Comparison of ENCODE assay signal across 14 cellular contexts in genomic region chr11:34890089-34890488, GRCh38. TPM values are rescaled to one million over a fixed set of nuclear protein-coding genes. Genes with fewer than 3 reads are reported as not detected.
DNase-seq lines count a peak whose midpoint lies in the region; ATAC-seq, FAIRE-seq and TF ChIP-seq lines count a peak whose summit lies in the region.
"Had no signal": no experiment of that assay in that cellular context is flagged by ENCODE, and none has a peak within 500 bp of the region (broad histone marks: within the 10 kb centered on the region; RNA-seq: fewer than 3 reads in every experiment).

No MANE protein-coding gene starts in this region.

- H3K9me3 ChIP-seq in K562 (replicated peaks; ENCODE audit: control insufficient read depth, insufficient read depth, low read depth, low read length) (no peaks in the 10 kb centered on the region), HepG2 (ENCODE audit: low read length) (no peaks in the 10 kb centered on the region)
- H3K9me3 ChIP-seq: adrenal gland had no signal

- CTCF ChIA-PET in K562 (lab: Yijun Ruan, JAX; ENCODE audit: low intra/inter-chr PET ratio): interaction anchor here (0.6 to 3.0 kb wide), 6 partner anchors 303 to 716 kb away, joined by 3 to 73 read pairs (median 6); no protein-coding TSS in a partner anchor
- CTCF ChIA-PET in HepG2 (lab: Yijun Ruan, JAX; ENCODE audit: low intra/inter-chr PET ratio, low total read pairs): interaction anchor here (1.2 to 3.1 kb wide), 4 partner anchors 304 to 398 kb away, joined by 3 to 56 read pairs (median 19); no protein-coding TSS in a partner anchor

- H3K4me3 ChIP-seq in AG09309 (ENCODE audit: control insufficient read depth, low read depth, low read length) (no peak overlapping the region), K562 (no peak overlapping the region), HepG2 (replicated peaks in 1 of 3; ENCODE audit: insufficient read depth in 1 of 3, low read depth in 2 of 3, low read length in 3 of 3) (no peak overlapping the region)
- H3K4me3 ChIP-seq: adrenal gland, SK-N-MC, skin epidermis had no signal

- intact Hi-C loops in K562 (cut with micrococcal nuclease): loop anchor here (1.0 to 10.0 kb wide), 6 partner anchors 48 to 715 kb away; partner anchors contain the start of gene ELF5
- intact Hi-C loops in HepG2 (cut with micrococcal nuclease; ENCODE audit: unreplicated experiment): loop anchor here (1.0 to 10.0 kb wide), 7 partner anchors 63 to 389 kb away; partner anchors contain the start of gene ELF5

- FAIRE-seq in K562 (lab: Jason Lieb, UNC): no peak
- FAIRE-seq in HepG2 (lab: Jason Lieb, UNC): no peak

- H3K27me3 ChIP-seq in K562 (ENCODE audit: control insufficient read depth in 2 of 2, insufficient read depth in 2 of 2, low read length in 2 of 2) (no peaks in the 10 kb centered on the region), HepG2 (ENCODE audit: control insufficient read depth in 1 of 2, insufficient read depth in 2 of 2, low read length in 2 of 2) (no peaks in the 10 kb centered on the region)
- H3K27me3 ChIP-seq: adrenal gland had no signal

- in situ Hi-C loops in K562 (cut with MboI): loop anchor here (5.0 to 10.0 kb wide), 3 partner anchors 303 to 525 kb away; no protein-coding TSS in a partner anchor
- in situ Hi-C loops in HepG2 (cut with HindIII; ENCODE audit: extremely low pct_ligation_motif_present, low pct_unique_long_range_greater_than_20kb): loop anchor here (5.0 to 10.0 kb wide), 3 partner anchors 303 to 525 kb away; partner anchors contain the start of gene ELF5

- H3K9me3 Mint-ChIP-seq in stimulated activated memory B cell treated with anti-CD40 and anti-IgM and Interleukin-4, amounts not matched to agents 10 μg/mL and 1 μg/mL and 100 μg/mL, for 72 hours: no peaks in the 10 kb centered on the region
- no peaks in the 10 kb centered on the region for H3K9me3 Mint-ChIP-seq in activated naive CD8-positive, alpha-beta T cell treated with anti-CD3 and anti-CD28 coated beads, Interleukin-2, amount 50 U/mL, for 24 hours

- no peak for TF ChIP-seq EP300 in K562 (IDR thresholded peaks at IDR 0.05; ENCODE audit: low read length)
- no peak for TF ChIP-seq EP300 in HepG2 (IDR thresholded peaks at IDR 0.05; ENCODE audit: low read depth in 2 of 2, low read length in 2 of 2)
- TF ChIP-seq EP300 in HepG2 (CRISPR knock-in tag; IDR thresholded peaks at IDR 0.05; ENCODE audit: borderline replicate concordance): no peak

- ATAC-seq in K562 (0 out of 3 replicates have a peak, but pooled peaks have one; percentile 45), HepG2 (no peak), HG03097 (IDR thresholded peaks at IDR 0.05; ENCODE audit: low FRiP score, unreplicated experiment) (no peak)
- ATAC-seq in stimulated activated memory B cell treated with anti-CD40 and anti-IgM and Interleukin-4, amounts not matched to agents 10 μg/mL and 1 μg/mL and 100 μg/mL, for 72 hours: no peak
- ATAC-seq in activated naive CD8-positive, alpha-beta T cell treated with anti-CD3 and anti-CD28 coated beads, Interleukin-2, amount 50 U/mL, for 24 hours: no peak

- POLR2A ChIA-PET in K562 (lab: Yijun Ruan, JAX) (no interaction called here), HepG2 (lab: Yijun Ruan, JAX) (no interaction called here)

- no peaks in the 10 kb centered on the region for H3K4me1 ChIP-seq in K562 (replicated peaks in 1 of 2; ENCODE audit: control insufficient read depth in 2 of 2, insufficient read depth in 2 of 2, low read length in 2 of 2)
- peaks cover 22% of the 10 kb centered on the region for H3K4me1 ChIP-seq in HepG2 (ENCODE audit: insufficient read depth, low read length)
- H3K4me1 ChIP-seq: adrenal gland had no signal

- H3K9ac ChIP-seq in K562 (ENCODE audit: insufficient read depth in 1 of 2, low read depth in 2 of 2, low read length in 2 of 2): no peak overlapping the region
- H3K9ac ChIP-seq in HepG2 (ENCODE audit: insufficient read depth, low read depth, low read length): no peak overlapping the region

- H3K79me2 ChIP-seq in K562 (ENCODE audit: control insufficient read depth, insufficient read depth, low read length) (0 out of 3 replicates have a peak, but pooled peaks cover 2% of the 10 kb centered on the region), HepG2 (ENCODE audit: insufficient read depth, low read length) (no peaks in the 10 kb centered on the region)

- H2AFZ ChIP-seq in K562 (ENCODE audit: low read depth, low read length): no peak overlapping the region
- no peak overlapping the region for H2AFZ ChIP-seq in HepG2 (ENCODE audit: low read length)

- H3K4me2 ChIP-seq in K562 (ENCODE audit: insufficient read depth, low read length) (no peak overlapping the region), HepG2 (ENCODE audit: low read depth, low read length) (no peak overlapping the region)

- no peaks in the 10 kb centered on the region; the same call in 1 of the 2 replicates for H4K20me1 ChIP-seq in K562 (replicated peaks; ENCODE audit: control insufficient read depth, insufficient read depth, low read length)
- H4K20me1 ChIP-seq in HepG2 (ENCODE audit: insufficient read depth, low read length): no peaks in the 10 kb centered on the region; the same call in 1 of the 2 replicates

- BruUV-seq in K562 (replicated peaks; lab: Mats Ljungman, UMichigan): no TSS peak
- BruUV-seq in HepG2 (replicated peaks; lab: Mats Ljungman, UMichigan): no TSS peak

- peak; percentile 52 to 65 for TF ChIP-seq RAD21 in K562 (CRISPR knock-in tag; conservative IDR thresholded peaks at IDR 0.05 in 1 of 2, IDR thresholded peaks at IDR 0.05 in 1 of 2)
- no peak for TF ChIP-seq RAD21 in HepG2 (CRISPR knock-in tag; IDR thresholded peaks at IDR 0.05)

- peaks cover 50% of the 10 kb centered on the region for H3K36me3 ChIP-seq in K562 (ENCODE audit: control insufficient read depth, insufficient read depth, low read length)
- H3K36me3 ChIP-seq in HepG2 (replicated peaks in 1 of 2; ENCODE audit: control insufficient read depth in 1 of 2, insufficient read depth in 2 of 2, low read length in 2 of 2): no peaks in the 10 kb centered on the region

- 66% methylated on average over 2 of the region's 2 CpGs for WGBS in K562 (ENCODE audit: insufficient coverage, low coverage, missing lambda C conversion rate)
- 42% methylated on average over 2 of the region's 2 CpGs for WGBS in HepG2 (ENCODE audit: low lambda C conversion rate)

- no peak overlapping the region for H3K27ac ChIP-seq in K562 (ENCODE audit: extremely low read depth, low read depth, low read length)
- H3K27ac ChIP-seq in HepG2 (ENCODE audit: extremely low read length, insufficient read depth, low read length): no peak overlapping the region
- H3K27ac ChIP-seq: adrenal gland, SK-N-MC, skin epidermis had no signal

- DNase-seq in AG09309 (ENCODE audit: low read depth): no peak
- DNase-seq in K562 (ENCODE audit: extremely low read depth in 1 of 4, low spot score in 3 of 4): no peak
- no peak for DNase-seq in HepG2 (ENCODE audit: low spot score)
- no peak for DNase-seq in anterior cingulate cortex (lab: John Stamatoyannopoulos, UW)
- DNase-seq in activated naive CD8-positive, alpha-beta T cell treated with anti-CD3 and anti-CD28 coated beads, Interleukin-2, amount 50 U/mL, for 24 hours: no peak
- DNase-seq: activated CD8-positive, alpha-beta memory T cell treated with anti-CD3 and anti-CD28 coated beads for 24 hours; adrenal gland; NCI-H187 treated with DMSO at 0.1 percent for 48 hours; stimulated activated CD8-positive, alpha-beta memory T cell treated with anti-CD3 and anti-CD28 coated beads, Interleukin-4, amount 100 ng/mL, for 48 hours had no signal

- peaks cover 12% of the 10 kb centered on the region for H3K36me3 Mint-ChIP-seq in stimulated activated memory B cell treated with anti-CD40 and anti-IgM and Interleukin-4, amounts not matched to agents 10 μg/mL and 1 μg/mL and 100 μg/mL, for 72 hours
- H3K36me3 Mint-ChIP-seq in activated naive CD8-positive, alpha-beta T cell treated with anti-CD3 and anti-CD28 coated beads, Interleukin-2, amount 50 U/mL, for 24 hours (ENCODE audit: low read depth): peaks cover 8% of the 10 kb centered on the region

- H3K4me3 Mint-ChIP-seq in stimulated activated memory B cell treated with anti-CD40 and anti-IgM and Interleukin-4, amounts not matched to agents 10 μg/mL and 1 μg/mL and 100 μg/mL, for 72 hours: no peak overlapping the region
- no peak overlapping the region for H3K4me3 Mint-ChIP-seq in activated naive CD8-positive, alpha-beta T cell treated with anti-CD3 and anti-CD28 coated beads, Interleukin-2, amount 50 U/mL, for 24 hours

- TF ChIP-seq CTCF in AG09309 (IDR thresholded peaks at IDR 0.05; ENCODE audit: control insufficient read depth, insufficient read depth, low read depth, low read length, missing control alignments): peak; percentile 10
- peak; percentile 57 for TF ChIP-seq CTCF in LNCAP (IDR thresholded peaks at IDR 0.05)
- TF ChIP-seq CTCF in K562 (IDR thresholded peaks at IDR 0.05 in 2 of 3, conservative IDR thresholded peaks at IDR 0.05 in 1 of 3; ENCODE audit: insufficient read depth in 2 of 3, low read depth in 1 of 3, low read length in 3 of 3): peak in 2 of 3 experiments; percentile 10 to 45; a peak in 3 of 6 replicates
- peak; percentile 50 for TF ChIP-seq CTCF in HepG2 (CRISPR knock-in tag; IDR thresholded peaks at IDR 0.05)

- H3K27ac Mint-ChIP-seq in stimulated activated memory B cell treated with anti-CD40 and anti-IgM and Interleukin-4, amounts not matched to agents 10 μg/mL and 1 μg/mL and 100 μg/mL, for 72 hours: no peak overlapping the region
- no peak overlapping the region for H3K27ac Mint-ChIP-seq in activated naive CD8-positive, alpha-beta T cell treated with anti-CD3 and anti-CD28 coated beads, Interleukin-2, amount 50 U/mL, for 24 hours

- no peaks in the 10 kb centered on the region for H3K9me1 ChIP-seq in K562 (ENCODE audit: control insufficient read depth, insufficient read depth, low read length)

- no peak for TF ChIP-seq POLR2A in K562 (conservative IDR thresholded peaks at IDR 0.05)
- no peak for TF ChIP-seq POLR2A in HepG2 (IDR thresholded peaks at IDR 0.05; ENCODE audit: insufficient read depth in 1 of 2, low read depth in 2 of 2, low read length in 2 of 2)

- no peaks in the 10 kb centered on the region for H3K27me3 Mint-ChIP-seq in stimulated activated memory B cell treated with anti-CD40 and anti-IgM and Interleukin-4, amounts not matched to agents 10 μg/mL and 1 μg/mL and 100 μg/mL, for 72 hours
- no peaks in the 10 kb centered on the region for H3K27me3 Mint-ChIP-seq in activated naive CD8-positive, alpha-beta T cell treated with anti-CD3 and anti-CD28 coated beads, Interleukin-2, amount 50 U/mL, for 24 hours

- H3K4me1 Mint-ChIP-seq in stimulated activated memory B cell treated with anti-CD40 and anti-IgM and Interleukin-4, amounts not matched to agents 10 μg/mL and 1 μg/mL and 100 μg/mL, for 72 hours: no peaks in the 10 kb centered on the region
- no peaks in the 10 kb centered on the region for H3K4me1 Mint-ChIP-seq in activated naive CD8-positive, alpha-beta T cell treated with anti-CD3 and anti-CD28 coated beads, Interleukin-2, amount 50 U/mL, for 24 hours

RNA-seq across cellular contexts. Expression of gene APIP, which starts 26.1 kb away (rescaled TPM):
- 4.8 and 13.9 TPM in 2 replicates for total RNA-seq in K562 (2011; cell fraction: chromatin; rRNA removed; ENCODE audit: low replicate concordance)
- total RNA-seq in K562 (2011; cell fraction: nucleolus; rRNA removed): 3.8 and 5.9 TPM in 2 replicates
- total RNA-seq in K562 (2011; cell fraction: nucleoplasm; rRNA removed): 8.6 and 9.2 TPM in 2 replicates
- total RNA-seq in K562 (2014; rRNA removed): 49.8 and 63.7 TPM in 2 replicates
- total RNA-seq in K562 (2014; rRNA removed; fragmentation: Illumina TruSeq; extraction: Trizol): 91.4 and 96.8 TPM in 2 replicates
- total RNA-seq in K562 (2015; rRNA removed; fragmentation: Illumina TruSeq; extraction: Trizol): 79.7 and 92.2 TPM in 2 replicates
- 63.8 and 67.4 TPM in 2 replicates for total RNA-seq in K562 (2021)
- 49.5 and 65.7 TPM in 2 replicates for polyA plus RNA-seq in K562 (2011; rRNA removed)
- polyA plus RNA-seq in K562 (2011; cell fraction: cytosol; rRNA removed): 15.0 and 31.1 TPM in 2 replicates
- polyA plus RNA-seq in K562 (2011; cell fraction: nucleus; rRNA removed): 15.0 and 26.2 TPM in 2 replicates
- polyA plus RNA-seq in K562 (2012): 53.1 and 71.4 TPM in 2 replicates
- polyA plus RNA-seq in K562 (2014; fragmentation: Illumina TruSeq; extraction: Trizol): 66.0 and 76.7 TPM in 2 replicates
- 100 to 1,000 TPM; 100 to 110 TPM for polyA plus RNA-seq in K562 (2014; fragmentation: Nextera tagmentation; extraction: Ambion mirVana)
- polyA plus RNA-seq in K562 (2014; rRNA removed): 80.3 and 82.8 TPM in 2 replicates
- 32.2 and 38.1 TPM in 2 replicates for polyA minus RNA-seq in K562 (2011; rRNA and poly(A)+ RNA removed)
- polyA minus RNA-seq in K562 (2011; cell fraction: cytosol; rRNA and poly(A)+ RNA removed): 21.0 and 22.5 TPM in 2 replicates
- 4.8 and 8.4 TPM in 2 replicates for polyA minus RNA-seq in K562 (2011; cell fraction: nucleus; rRNA and poly(A)+ RNA removed)
- total RNA-seq in HepG2 (2016; rRNA removed; fragmentation: Illumina TruSeq; extraction: Trizol): 31.0 and 41.8 TPM in 2 replicates
- total RNA-seq in HepG2 (2016; cell fraction: cytosol; rRNA removed; fragmentation: Illumina TruSeq; extraction: Trizol; ENCODE audit: low read depth): 9.9 and 10.1 TPM in 2 replicates
- total RNA-seq in HepG2 (2016; cell fraction: insoluble cytoplasmic fraction; rRNA removed; fragmentation: Illumina TruSeq; extraction: Trizol): 31.4 and 48.5 TPM in 2 replicates
- total RNA-seq in HepG2 (2016; cell fraction: membrane; rRNA removed; fragmentation: Illumina TruSeq; extraction: Trizol): 14.2 and 15.9 TPM in 2 replicates
- total RNA-seq in HepG2 (2016; cell fraction: nucleus; rRNA removed; fragmentation: Illumina TruSeq; extraction: Trizol): 15.4 and 16.1 TPM in 2 replicates
- polyA plus RNA-seq in HepG2 (2011; rRNA removed): 10.9 and 16.9 TPM in 2 replicates
- 10.8 and 10.9 TPM in 2 replicates for polyA plus RNA-seq in HepG2 (2011; cell fraction: cytosol; rRNA removed)
- 2.8 and 5.2 TPM in 2 replicates for polyA plus RNA-seq in HepG2 (2011; cell fraction: nucleus; rRNA removed)
- 17.8 and 20.5 TPM in 2 replicates for polyA plus RNA-seq in HepG2 (2012)
- polyA plus RNA-seq in HepG2 (2016; cell fraction: cytosol; fragmentation: Illumina TruSeq; extraction: Trizol; ENCODE audit: low read depth): 7.2 and 8.5 TPM in 2 replicates
- 65.8 and 75.5 TPM in 2 replicates for polyA plus RNA-seq in HepG2 (2016; cell fraction: insoluble cytoplasmic fraction; fragmentation: Illumina TruSeq; extraction: Trizol; ENCODE audit: low read depth)
- polyA plus RNA-seq in HepG2 (2016; cell fraction: membrane; fragmentation: Illumina TruSeq; extraction: Trizol; ENCODE audit: low read depth): 14.5 and 15.3 TPM in 2 replicates
- polyA plus RNA-seq in HepG2 (2016; cell fraction: nucleus; fragmentation: Illumina TruSeq; extraction: Trizol; ENCODE audit: insufficient read depth, low read depth): 26.8 and 31.3 TPM in 2 replicates
- polyA minus RNA-seq in HepG2 (2011; rRNA and poly(A)+ RNA removed; ENCODE audit: low replicate concordance): 3.3 and 3.6 TPM in 2 replicates
- 5.6 and 6.0 TPM in 2 replicates for polyA minus RNA-seq in HepG2 (2011; cell fraction: cytosol; rRNA and poly(A)+ RNA removed)
- 3.0 and 5.3 TPM in 2 replicates for polyA minus RNA-seq in HepG2 (2011; cell fraction: nucleus; rRNA and poly(A)+ RNA removed)

RNA-seq across cellular contexts. Expression of gene PDHX, which starts 26.3 kb away (rescaled TPM):
- total RNA-seq in K562 (2011; cell fraction: chromatin; rRNA removed; ENCODE audit: low replicate concordance): 20.9 and 58.2 TPM in 2 replicates
- 10.5 and 13.6 TPM in 2 replicates for total RNA-seq in K562 (2011; cell fraction: nucleolus; rRNA removed)
- 13.7 and 14.1 TPM in 2 replicates for total RNA-seq in K562 (2011; cell fraction: nucleoplasm; rRNA removed)
- 23.7 and 28.4 TPM in 2 replicates for total RNA-seq in K562 (2014; rRNA removed)
- total RNA-seq in K562 (2014; rRNA removed; fragmentation: Illumina TruSeq; extraction: Trizol): 41.3 and 47.6 TPM in 2 replicates
- 38.5 and 38.9 TPM in 2 replicates for total RNA-seq in K562 (2015; rRNA removed; fragmentation: Illumina TruSeq; extraction: Trizol)
- total RNA-seq in K562 (2021): 35.0 and 41.3 TPM in 2 replicates
- 27.5 and 32.9 TPM in 2 replicates for polyA plus RNA-seq in K562 (2011; rRNA removed)
- polyA plus RNA-seq in K562 (2011; cell fraction: cytosol; rRNA removed): 14.9 and 23.2 TPM in 2 replicates
- 16.6 and 20.2 TPM in 2 replicates for polyA plus RNA-seq in K562 (2011; cell fraction: nucleus; rRNA removed)
- 25.6 and 31.6 TPM in 2 replicates for polyA plus RNA-seq in K562 (2012)
- 37.9 and 43.5 TPM in 2 replicates for polyA plus RNA-seq in K562 (2014; fragmentation: Illumina TruSeq; extraction: Trizol)
- 10 to 100 TPM; 20.8 to 31.2 TPM for polyA plus RNA-seq in K562 (2014; fragmentation: Nextera tagmentation; extraction: Ambion mirVana)
- 21.6 and 24.0 TPM in 2 replicates for polyA plus RNA-seq in K562 (2014; rRNA removed)
- polyA minus RNA-seq in K562 (2011; rRNA and poly(A)+ RNA removed): 54.1 and 64.9 TPM in 2 replicates
- 20.7 and 24.3 TPM in 2 replicates for polyA minus RNA-seq in K562 (2011; cell fraction: cytosol; rRNA and poly(A)+ RNA removed)
- polyA minus RNA-seq in K562 (2011; cell fraction: nucleus; rRNA and poly(A)+ RNA removed): 20.5 and 32.1 TPM in 2 replicates
- total RNA-seq in HepG2 (2016; rRNA removed; fragmentation: Illumina TruSeq; extraction: Trizol): 73.8 and 106 TPM in 2 replicates
- total RNA-seq in HepG2 (2016; cell fraction: cytosol; rRNA removed; fragmentation: Illumina TruSeq; extraction: Trizol; ENCODE audit: low read depth): 41.6 and 44.1 TPM in 2 replicates
- 72.5 and 104 TPM in 2 replicates for total RNA-seq in HepG2 (2016; cell fraction: insoluble cytoplasmic fraction; rRNA removed; fragmentation: Illumina TruSeq; extraction: Trizol)
- total RNA-seq in HepG2 (2016; cell fraction: membrane; rRNA removed; fragmentation: Illumina TruSeq; extraction: Trizol): 37.7 and 42.3 TPM in 2 replicates
- total RNA-seq in HepG2 (2016; cell fraction: nucleus; rRNA removed; fragmentation: Illumina TruSeq; extraction: Trizol): 43.0 and 44.2 TPM in 2 replicates
- polyA plus RNA-seq in HepG2 (2011; rRNA removed): 32.9 and 41.0 TPM in 2 replicates
- polyA plus RNA-seq in HepG2 (2011; cell fraction: cytosol; rRNA removed): 24.4 and 27.6 TPM in 2 replicates
- 15.3 and 16.3 TPM in 2 replicates for polyA plus RNA-seq in HepG2 (2011; cell fraction: nucleus; rRNA removed)
- 35.7 and 57.8 TPM in 2 replicates for polyA plus RNA-seq in HepG2 (2012)
- 6.3 and 6.7 TPM in 2 replicates for polyA plus RNA-seq in HepG2 (2016; cell fraction: cytosol; fragmentation: Illumina TruSeq; extraction: Trizol; ENCODE audit: low read depth)
- 95.4 and 97.5 TPM in 2 replicates for polyA plus RNA-seq in HepG2 (2016; cell fraction: insoluble cytoplasmic fraction; fragmentation: Illumina TruSeq; extraction: Trizol; ENCODE audit: low read depth)
- polyA plus RNA-seq in HepG2 (2016; cell fraction: membrane; fragmentation: Illumina TruSeq; extraction: Trizol; ENCODE audit: low read depth): 14.4 and 16.3 TPM in 2 replicates
- polyA plus RNA-seq in HepG2 (2016; cell fraction: nucleus; fragmentation: Illumina TruSeq; extraction: Trizol; ENCODE audit: insufficient read depth, low read depth): 43.7 and 45.9 TPM in 2 replicates
- 30.6 and 40.4 TPM in 2 replicates for polyA minus RNA-seq in HepG2 (2011; rRNA and poly(A)+ RNA removed; ENCODE audit: low replicate concordance)
- polyA minus RNA-seq in HepG2 (2011; cell fraction: cytosol; rRNA and poly(A)+ RNA removed): 38.4 and 43.3 TPM in 2 replicates
- 67.5 and 80.9 TPM in 2 replicates for polyA minus RNA-seq in HepG2 (2011; cell fraction: nucleus; rRNA and poly(A)+ RNA removed)
